In the genomic region with DNA sequence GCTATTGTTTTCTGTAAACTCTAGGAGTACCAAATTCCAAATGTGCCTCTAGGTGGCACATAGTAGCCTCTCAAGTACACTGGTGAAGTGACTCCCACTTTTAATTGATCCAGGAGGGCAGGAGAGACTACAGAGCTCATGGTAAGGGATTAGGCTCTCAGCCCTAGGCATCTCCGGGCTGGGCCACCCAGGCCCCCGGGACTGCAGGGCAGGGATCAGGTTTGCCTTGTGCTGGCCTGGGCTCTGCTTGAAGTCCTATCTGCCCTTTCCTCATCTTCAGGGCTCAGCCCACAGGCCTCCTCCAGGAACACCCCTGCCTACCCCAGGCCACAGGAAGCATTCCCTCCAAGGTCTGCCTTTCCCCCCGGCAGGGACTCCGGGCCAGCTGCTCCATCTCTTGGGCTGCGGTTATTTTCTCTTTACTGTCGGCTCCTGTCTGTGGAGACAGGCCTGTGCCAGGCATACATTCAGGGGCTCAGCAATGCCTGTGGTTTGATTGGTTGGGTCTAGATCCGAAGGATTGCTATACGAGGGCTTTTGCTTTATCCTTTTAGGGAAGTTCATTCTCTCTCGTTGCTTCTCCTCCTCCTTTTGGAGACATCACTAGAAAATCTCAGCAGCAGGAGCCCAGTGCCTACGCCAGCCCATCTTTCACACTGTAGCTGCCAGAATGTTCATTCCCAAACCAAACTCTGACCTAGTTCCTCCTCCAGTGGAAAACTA, we compare ENCODE assay signal across 9 cellular contexts. TPM values are rescaled to one million over a fixed set of nuclear protein-coding genes. Genes with fewer than 3 reads are reported as not detected.
A peak's percentile ranks its signal among the peaks of the same experiment; 100 is the strongest.
DNase-seq lines count a peak whose midpoint lies in the region; ATAC-seq and TF ChIP-seq lines count a peak whose summit lies in the region.
"Had no signal": no experiment of that assay in that cellular context is flagged by ENCODE, and none has a peak within 500 bp of the region (broad histone marks: within the 10 kb centered on the region; RNA-seq: fewer than 3 reads in every experiment).

No MANE protein-coding gene starts in this region.

- H3K36me3 ChIP-seq in breast epithelium: no peaks in the 10 kb centered on the region
- no peaks in the 10 kb centered on the region for H3K36me3 ChIP-seq in left lung

- H3K27ac ChIP-seq in breast epithelium: peak overlapping the region; percentile 86 to 89
- peak overlapping the region in 1 of 2 donors; percentile 5 for H3K27ac ChIP-seq in left lung
- H3K27ac ChIP-seq: psoas muscle had no signal

- POLR2A ChIA-PET in activated CD8-positive, alpha-beta T cell treated with anti-CD3 and anti-CD28 coated beads, Interleukin-2, amount 10 ng/mL, durations not matched to agents 7 days and 5 days (lab: Charles Lee): no interaction called here

- H3K4me1 ChIP-seq in breast epithelium (peaks cover 0 to 21% of the 10 kb centered on the region in 2 donors), left lung (peaks cover 24 to 30% of the 10 kb centered on the region in 2 donors)

- H3K4me3 Mint-ChIP-seq in activated CD8-positive, alpha-beta T cell treated with anti-CD3 and anti-CD28 coated beads, Interleukin-2, amount 10 ng/mL, durations not matched to agents 7 days and 5 days: no peak overlapping the region
- no peak overlapping the region for H3K4me3 Mint-ChIP-seq in stimulated activated naive B cell treated with anti-CD40 and anti-IgM and Interleukin-4, amounts not matched to agents 10 μg/mL and 1 μg/mL and 100 μg/mL, for 72 hours

- H3K9me3 Mint-ChIP-seq in activated CD8-positive, alpha-beta T cell treated with anti-CD3 and anti-CD28 coated beads, Interleukin-2, amount 10 ng/mL, durations not matched to agents 7 days and 5 days (ENCODE audit: insufficient read depth): no peaks in the 10 kb centered on the region
- no peaks in the 10 kb centered on the region for H3K9me3 Mint-ChIP-seq in stimulated activated naive B cell treated with anti-CD40 and anti-IgM and Interleukin-4, amounts not matched to agents 10 μg/mL and 1 μg/mL and 100 μg/mL, for 72 hours

- H3K9me3 ChIP-seq in breast epithelium: no peaks in the 10 kb centered on the region
- no peaks in the 10 kb centered on the region for H3K9me3 ChIP-seq in left lung
- H3K9me3 ChIP-seq: psoas muscle had no signal

- CTCF ChIA-PET in activated CD8-positive, alpha-beta T cell treated with anti-CD3 and anti-CD28 coated beads, Interleukin-2, amount 10 ng/mL, durations not matched to agents 7 days and 5 days (lab: Charles Lee): interaction anchor here (1.0 to 2.4 kb wide), 3 partner anchors 79 to 479 kb away, joined by 3 to 8 read pairs (median 3); no protein-coding TSS in a partner anchor

- H3K36me3 Mint-ChIP-seq in activated CD8-positive, alpha-beta T cell treated with anti-CD3 and anti-CD28 coated beads, Interleukin-2, amount 10 ng/mL, durations not matched to agents 7 days and 5 days (ENCODE audit: low read depth): no peaks in the 10 kb centered on the region
- no peaks in the 10 kb centered on the region for H3K36me3 Mint-ChIP-seq in stimulated activated naive B cell treated with anti-CD40 and anti-IgM and Interleukin-4, amounts not matched to agents 10 μg/mL and 1 μg/mL and 100 μg/mL, for 72 hours

- H3K4me1 Mint-ChIP-seq in activated CD8-positive, alpha-beta T cell treated with anti-CD3 and anti-CD28 coated beads, Interleukin-2, amount 10 ng/mL, durations not matched to agents 7 days and 5 days (ENCODE audit: low read depth): no peaks in the 10 kb centered on the region
- no peaks in the 10 kb centered on the region for H3K4me1 Mint-ChIP-seq in stimulated activated naive B cell treated with anti-CD40 and anti-IgM and Interleukin-4, amounts not matched to agents 10 μg/mL and 1 μg/mL and 100 μg/mL, for 72 hours

- H3K27me3 ChIP-seq in breast epithelium (no peaks in the 10 kb centered on the region), left lung (no peaks in the 10 kb centered on the region)

- H3K27ac Mint-ChIP-seq in activated CD8-positive, alpha-beta T cell treated with anti-CD3 and anti-CD28 coated beads, Interleukin-2, amount 10 ng/mL, durations not matched to agents 7 days and 5 days: no peak overlapping the region
- no peak overlapping the region for H3K27ac Mint-ChIP-seq in stimulated activated naive B cell treated with anti-CD40 and anti-IgM and Interleukin-4, amounts not matched to agents 10 μg/mL and 1 μg/mL and 100 μg/mL, for 72 hours

- ATAC-seq in Right ventricle myocardium inferior (peak; percentile 37), left lung (peak; percentile 11), HG03469 (IDR thresholded peaks at IDR 0.05; ENCODE audit: unreplicated experiment) (no peak)
- ATAC-seq in activated CD8-positive, alpha-beta T cell treated with anti-CD3 and anti-CD28 coated beads, Interleukin-2, amount 10 ng/mL, durations not matched to agents 7 days and 5 days: no peak
- no peak for ATAC-seq in stimulated activated naive B cell treated with anti-CD40 and anti-IgM and Interleukin-4, amounts not matched to agents 10 μg/mL and 1 μg/mL and 100 μg/mL, for 72 hours (replicated peaks)

- H3K4me3 ChIP-seq in breast epithelium: peak overlapping the region in 2 of 3 donors; percentile 9 to 20
- no peak overlapping the region for H3K4me3 ChIP-seq in left lung
- H3K4me3 ChIP-seq: psoas muscle had no signal

- no peak for TF ChIP-seq POLR2A in breast epithelium (IDR thresholded peaks at IDR 0.05)

- TF ChIP-seq CTCF in breast epithelium (IDR thresholded peaks at IDR 0.05) (no peak), left lung (IDR thresholded peaks at IDR 0.05) (no peak)

- peaks cover 9% of the 10 kb centered on the region for H3K27me3 Mint-ChIP-seq in activated CD8-positive, alpha-beta T cell treated with anti-CD3 and anti-CD28 coated beads, Interleukin-2, amount 10 ng/mL, durations not matched to agents 7 days and 5 days (ENCODE audit: low read depth)
- peaks cover 15 to 28% of the 10 kb centered on the region in 2 donors for H3K27me3 Mint-ChIP-seq in stimulated activated naive B cell treated with anti-CD40 and anti-IgM and Interleukin-4, amounts not matched to agents 10 μg/mL and 1 μg/mL and 100 μg/mL, for 72 hours

- no peak for DNase-seq in Right ventricle myocardium inferior (ENCODE audit: missing footprints)
- DNase-seq in cardiac septum (ENCODE audit: low spot score): no peak
- no peak for DNase-seq in breast epithelium (ENCODE audit: low spot score in 2 of 2)
- DNase-seq in left lung: no peak
- DNase-seq in activated CD4-positive, alpha-beta T cell treated with anti-CD3 and anti-CD28 coated beads, Interleukin-2, amount 50 U/mL, for 48 hours: no peak
- DNase-seq in activated CD8-positive, alpha-beta T cell treated with anti-CD3 and anti-CD28 coated beads, Interleukin-2, amount 10 ng/mL, durations not matched to agents 7 days and 5 days: no peak
- DNase-seq in stimulated activated naive B cell treated with anti-CD40 and anti-IgM and Interleukin-4, amounts not matched to agents 10 μg/mL and 1 μg/mL and 100 μg/mL, for 72 hours: no peak
- DNase-seq: psoas muscle had no signal

- intact Hi-C loops in Right ventricle myocardium inferior (cut with DNase I) (loop anchor here (5.0 to 10.0 kb wide), 3 partner anchors 97 to 482 kb away; a partner anchor contains a TSS), cardiac septum (cut with DNase I) (loop anchor here (5.0 to 10.0 kb wide), 3 partner anchors 145 to 482 kb away; a partner anchor contains a TSS), breast epithelium (cut with DNase I; ENCODE audit: low total_unique reads) (no loop called here), left lung (cut with DNase I) (loop anchor here in 1 of 2 donors (10.0 kb wide), 1 partner anchor 485 kb away; no protein-coding TSS in a partner anchor)

RNA-seq across cellular contexts. Expression of a gene that starts 32.8 kb away (rescaled TPM):
- 65.3 TPM for total RNA-seq in Right ventricle myocardium inferior
- total RNA-seq in cardiac septum: 70.5 TPM
- total RNA-seq in breast epithelium: 100 to 1,000 TPM in 1 of 3 donors, 10 to 100 TPM in 2; 50.5 to 109 (median 60.4) TPM
- total RNA-seq in left lung: 10 to 100 TPM; 70.2 to 85.1 TPM
- not detected for total RNA-seq in activated CD8-positive, alpha-beta T cell treated with anti-CD3 and anti-CD28 coated beads, Interleukin-2, amount 10 ng/mL, durations not matched to agents 7 days and 5 days

Comparison
In these comparisons a context has a peak if more than half of its experiments do, and no peak if none do; other contexts are left out.
1. ATAC-seq: peak in Right ventricle myocardium inferior (single experiment) and left lung (single experiment); none in activated CD8-positive, alpha-beta T cell treated with anti-CD3 and anti-CD28 coated beads, Interleukin-2, amount 10 ng/mL, durations not matched to agents 7 days and 5 days (single experiment), stimulated activated naive B cell treated with anti-CD40 and anti-IgM and Interleukin-4, amounts not matched to agents 10 μg/mL and 1 μg/mL and 100 μg/mL, for 72 hours (0 of 2) and HG03469 (single experiment).
2. H3K4me3 ChIP-seq: peak in breast epithelium (2 of 3); none in left lung (0 of 2).
3. RNA of a gene that starts 32.8 kb away (total RNA-seq): 70.2 to 85.1 TPM in left lung, 70.5 TPM in cardiac septum (single experiment), 65.3 TPM in Right ventricle myocardium inferior (single experiment) and 50.5 to 109 TPM in breast epithelium; not detected in activated CD8-positive, alpha-beta T cell treated with anti-CD3 and anti-CD28 coated beads, Interleukin-2, amount 10 ng/mL, durations not matched to agents 7 days and 5 days; every median in the first group is over 10 times any median in the second.